ENCODE assay signal across 18 cellular contexts in genomic region chr2:118470297-118470696, GRCh38.
DNase-seq lines count a peak whose midpoint lies in the region; ATAC-seq, FAIRE-seq and TF ChIP-seq lines count a peak whose summit lies in the region.
"Had no signal": no experiment of that assay in that cellular context is flagged by ENCODE, and none has a peak within 500 bp of the region (broad histone marks: within the 10 kb centered on the region; RNA-seq: fewer than 3 reads in every experiment).

No MANE protein-coding gene starts in this region.

- H3K9ac ChIP-seq in PC-3 (ENCODE audit: low read length) = no peak overlapping the region
- no peak overlapping the region for H3K9ac ChIP-seq in mammary epithelial cell (ENCODE audit: insufficient read depth, low read length)

- WGBS in mammary epithelial cell (ENCODE audit: low coverage, missing lambda C conversion rate) = 0% methylated on average over 4 of the region's 4 CpGs
- WGBS in lower leg skin, 2 donors = 30 to 32% methylated on average over 4 of the region's 4 CpGs

- no peaks in the 10 kb centered on the region for H3K9me2 ChIP-seq in PC-3 (replicated peaks; ENCODE audit: low read length)

- TF ChIP-seq POLR2A in lower leg skin (IDR thresholded peaks at IDR 0.05) = no peak

- H3K79me2 ChIP-seq in PC-3 (ENCODE audit: low read length) (no peaks in the 10 kb centered on the region), mammary epithelial cell (ENCODE audit: insufficient read depth, low read length) (no peaks in the 10 kb centered on the region)

- CTCF ChIA-PET in PC-3 (lab: Charles Lee) = interaction anchor here (0.6 kb wide), 1 partner anchor 15 kb away, joined by 3 read pairs; no protein-coding TSS in a partner anchor
- CTCF ChIA-PET in mammary epithelial cell (lab: Charles Lee; ENCODE audit: low non-redundant PET) = no interaction called here

- intact Hi-C loops in PC-3 (cut with micrococcal nuclease) = no loop called here
- intact Hi-C loops in mammary epithelial cell (cut with micrococcal nuclease) = no loop called here
- intact Hi-C loops in lower leg skin (cut with DNase I; ENCODE audit: low total_unique reads) = no loop called here

- H4K20me1 ChIP-seq in PC-3 (ENCODE audit: low read length) (no peaks in the 10 kb centered on the region), mammary epithelial cell (ENCODE audit: insufficient read depth, low read length) (peaks cover 2% of the 10 kb centered on the region)

- H3K27ac ChIP-seq in PC-3 (ENCODE audit: low read length) = no peak overlapping the region
- no peak overlapping the region for H3K27ac ChIP-seq in mammary epithelial cell (ENCODE audit: insufficient read depth, low read depth, low read length)
- H3K27ac ChIP-seq in foreskin keratinocyte = no peak overlapping the region

- H3K9me3 ChIP-seq in PC-3 (ENCODE audit: low read length) = no peaks in the 10 kb centered on the region
- no peaks in the 10 kb centered on the region for H3K9me3 ChIP-seq in mammary epithelial cell (replicated peaks; ENCODE audit: insufficient read depth, low read length)

- H3K4me3 ChIP-seq in PC-3 (ENCODE audit: low read length) (no peak overlapping the region), mammary epithelial cell (replicated peaks in 1 of 3; ENCODE audit: insufficient read depth in 1 of 3, low read depth in 2 of 3, low read length in 3 of 3) (no peak overlapping the region), lower leg skin (ENCODE audit: low read depth, poor library complexity, severe bottlenecking) (no peak overlapping the region)

- in situ Hi-C loops in mammary epithelial cell (cut with MboI; ENCODE audit: low sequenced_read_pairs in 2 of 2) = no loop called here

- DNase-seq in PC-3 (peak; percentile 55), mammary epithelial cell (peak; percentile 12), foreskin keratinocyte (peak in 1 of 2 donors; percentile 44), lower leg skin (ENCODE audit: low spot score in 2 of 2) (no peak), HTR-8/SVneo (ENCODE audit: insufficient read length, low spot score) (no peak)
- DNase-seq: C1 segment of cervical spinal cord; Calu3; CD4-positive, alpha-beta memory T cell; COR-L47; DMS53; DMS79 treated with DMSO at 0.1 percent for 48 hours; GF-D8; GOT3; HCEC 1CT had no signal

- H3K4me2 ChIP-seq in PC-3 (ENCODE audit: low read length) (peak overlapping the region; percentile 20), mammary epithelial cell (ENCODE audit: insufficient read depth, low read depth, low read length) (no peak overlapping the region)

- H2AFZ ChIP-seq in PC-3 (ENCODE audit: low read length) (no peak overlapping the region), mammary epithelial cell (ENCODE audit: low read depth, low read length) (peak overlapping the region; percentile 42)

- H3K36me3 ChIP-seq in PC-3 (ENCODE audit: low read depth, low read length) = no peaks in the 10 kb centered on the region
- no peaks in the 10 kb centered on the region for H3K36me3 ChIP-seq in mammary epithelial cell (ENCODE audit: insufficient read depth, low read length)

- dilution Hi-C loops in mammary epithelial cell (cut with HindIII; ENCODE audit: low sequenced_read_pairs) = no loop called here

- peaks cover 5% of the 10 kb centered on the region; the same call in 1 of the 2 replicates for H3K27me3 ChIP-seq in PC-3 (ENCODE audit: low read length)
- H3K27me3 ChIP-seq in mammary epithelial cell (ENCODE audit: insufficient read depth, low read length) = no peaks in the 10 kb centered on the region
- H3K27me3 ChIP-seq in foreskin keratinocyte = no peaks in the 10 kb centered on the region

- no peak for TF ChIP-seq CTCF in PC-3 (conservative IDR thresholded peaks at IDR 0.05; ENCODE audit: low read depth, low read length)
- TF ChIP-seq CTCF in mammary epithelial cell (conservative IDR thresholded peaks at IDR 0.05 in 1 of 2, IDR thresholded peaks at IDR 0.05 in 1 of 2; ENCODE audit: extremely low read depth in 1 of 2, insufficient read depth in 1 of 2, low read depth in 1 of 2, low read length in 2 of 2) = no peak
- no peak for TF ChIP-seq CTCF in foreskin keratinocyte (conservative IDR thresholded peaks at IDR 0.05)
- TF ChIP-seq CTCF in lower leg skin (IDR thresholded peaks at IDR 0.05) = no peak

- POLR2A ChIA-PET in PC-3 (lab: Charles Lee; ENCODE audit: unreplicated experiment) = no interaction called here

- no peaks in the 10 kb centered on the region for H3F3A ChIP-seq in PC-3 (ENCODE audit: low read length, unreplicated experiment)

- no TSS peak for BruUV-seq in PC-3 (replicated peaks; lab: Mats Ljungman, UMichigan)
- BruUV-seq in mammary epithelial cell (replicated peaks; lab: Mats Ljungman, UMichigan) = no TSS peak

- FAIRE-seq in HTR-8/SVneo (lab: Jason Lieb, UNC) = no peak
- FAIRE-seq: GM12891, GM18507, H54 had no signal

- peak; percentile 73 for ATAC-seq in PC-3
- peak; percentile 87 for ATAC-seq in foreskin keratinocyte
- ATAC-seq in HG02642 (IDR thresholded peaks at IDR 0.05; ENCODE audit: poor library complexity, unreplicated experiment) = no peak

- H3K4me1 ChIP-seq in PC-3 (ENCODE audit: insufficient read depth, low read length) (peaks cover 17% of the 10 kb centered on the region), mammary epithelial cell (ENCODE audit: insufficient read depth, low read length) (peaks cover 6% of the 10 kb centered on the region), foreskin keratinocyte (peaks cover 5% of the 10 kb centered on the region)

Comparison
In these comparisons a context has a peak if more than half of its experiments do, and no peak if none do; other contexts are left out.
1. DNase-seq: peak in PC-3 (single experiment) and mammary epithelial cell (single experiment); none in lower leg skin (0 of 2) and HTR-8/SVneo (single experiment).